1 cellular context compared by ENCODE assay signal in the genomic region with DNA sequence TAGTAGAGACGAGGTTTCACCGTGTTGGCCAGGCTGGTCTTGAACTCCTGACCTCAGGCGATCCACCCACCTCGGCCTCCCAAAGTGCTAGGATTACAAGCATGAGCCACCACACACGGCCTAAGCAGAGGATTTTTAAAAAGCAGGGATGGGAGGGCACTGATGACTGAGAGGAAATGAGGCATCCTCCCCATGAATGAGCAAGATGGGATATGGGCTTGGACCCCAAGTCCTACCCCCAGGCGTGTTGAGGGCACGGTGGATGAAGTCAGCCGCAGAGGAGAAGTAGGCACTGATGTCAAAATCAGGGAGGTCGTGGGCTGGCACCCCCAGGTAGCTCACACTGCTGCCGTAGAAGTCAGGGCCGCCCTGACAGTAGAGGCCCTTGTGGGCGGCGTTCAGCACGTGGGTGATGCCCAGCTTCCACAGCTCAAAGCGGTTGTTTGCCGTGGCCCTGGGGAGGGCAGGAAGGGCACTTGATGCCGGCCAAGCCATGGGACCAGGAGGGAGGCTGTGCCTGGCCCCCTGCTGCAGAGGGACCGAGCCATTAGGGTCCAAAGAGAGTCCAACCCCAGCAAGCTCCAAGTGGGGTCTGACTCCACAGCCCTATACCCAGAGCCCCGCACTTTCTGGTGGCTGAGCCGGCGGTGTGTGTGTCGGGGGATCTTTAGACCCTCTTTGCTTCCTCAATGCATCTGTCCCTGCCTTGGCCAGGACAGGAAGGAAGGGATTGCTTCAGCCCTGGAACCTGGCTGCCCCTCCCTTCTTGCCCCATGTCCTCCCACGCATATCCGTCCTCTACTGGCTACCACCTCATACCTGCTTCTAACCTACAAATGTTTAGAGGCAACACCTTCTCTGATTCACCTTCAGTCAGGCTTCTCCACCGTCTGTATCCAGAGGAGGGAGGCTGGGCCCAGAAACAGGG.
TF ChIP-seq lines count a peak whose summit lies in the region.

No MANE protein-coding gene starts in this region.

TF ChIP-seq in HepG2, 621 proteins besides CTCF, POLR2A, EP300 and RAD21 (continued from another document):
- TF ChIP-seq, protein P1, sequence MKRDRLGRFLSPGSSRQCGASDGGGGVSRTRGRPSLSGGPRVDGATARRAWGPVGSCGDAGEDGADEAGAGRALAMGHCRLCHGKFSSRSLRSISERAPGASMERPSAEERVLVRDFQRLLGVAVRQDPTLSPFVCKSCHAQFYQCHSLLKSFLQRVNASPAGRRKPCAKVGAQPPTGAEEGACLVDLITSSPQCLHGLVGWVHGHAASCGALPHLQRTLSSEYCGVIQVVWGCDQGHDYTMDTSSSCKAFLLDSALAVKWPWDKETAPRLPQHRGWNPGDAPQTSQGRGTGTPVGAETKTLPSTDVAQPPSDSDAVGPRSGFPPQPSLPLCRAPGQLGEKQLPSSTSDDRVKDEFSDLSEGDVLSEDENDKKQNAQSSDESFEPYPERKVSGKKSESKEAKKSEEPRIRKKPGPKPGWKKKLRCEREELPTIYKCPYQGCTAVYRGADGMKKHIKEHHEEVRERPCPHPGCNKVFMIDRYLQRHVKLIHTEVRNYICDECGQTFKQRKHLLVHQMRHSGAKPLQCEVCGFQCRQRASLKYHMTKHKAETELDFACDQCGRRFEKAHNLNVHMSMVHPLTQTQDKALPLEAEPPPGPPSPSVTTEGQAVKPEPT (CRISPR knock-in tag; IDR thresholded peaks at IDR 0.05; ENCODE audit: low read depth): 0 out of 2 replicates have a peak, but pooled peaks have one; percentile 14
- 0 out of 2 replicates have a peak, but pooled peaks have one; percentile 29 for TF ChIP-seq SAP130 (CRISPR knock-in tag; IDR thresholded peaks at IDR 0.05; ENCODE audit: low read depth)
- TF ChIP-seq, protein P2, sequence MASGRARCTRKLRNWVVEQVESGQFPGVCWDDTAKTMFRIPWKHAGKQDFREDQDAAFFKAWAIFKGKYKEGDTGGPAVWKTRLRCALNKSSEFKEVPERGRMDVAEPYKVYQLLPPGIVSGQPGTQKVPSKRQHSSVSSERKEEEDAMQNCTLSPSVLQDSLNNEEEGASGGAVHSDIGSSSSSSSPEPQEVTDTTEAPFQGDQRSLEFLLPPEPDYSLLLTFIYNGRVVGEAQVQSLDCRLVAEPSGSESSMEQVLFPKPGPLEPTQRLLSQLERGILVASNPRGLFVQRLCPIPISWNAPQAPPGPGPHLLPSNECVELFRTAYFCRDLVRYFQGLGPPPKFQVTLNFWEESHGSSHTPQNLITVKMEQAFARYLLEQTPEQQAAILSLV (CRISPR knock-in tag; IDR thresholded peaks at IDR 0.05; ENCODE audit: borderline replicate concordance): peak; percentile 37; the same call in 1 of the 2 replicates
- TF ChIP-seq DMAP1 (CRISPR knock-in tag; IDR thresholded peaks at IDR 0.05): peak; percentile 15; the same call in 1 of the 2 replicates
TF ChIP-seq in HepG2: peak in this region for 27.
